Comparison of ENCODE assay signal across 29 cellular contexts in the genomic region with DNA sequence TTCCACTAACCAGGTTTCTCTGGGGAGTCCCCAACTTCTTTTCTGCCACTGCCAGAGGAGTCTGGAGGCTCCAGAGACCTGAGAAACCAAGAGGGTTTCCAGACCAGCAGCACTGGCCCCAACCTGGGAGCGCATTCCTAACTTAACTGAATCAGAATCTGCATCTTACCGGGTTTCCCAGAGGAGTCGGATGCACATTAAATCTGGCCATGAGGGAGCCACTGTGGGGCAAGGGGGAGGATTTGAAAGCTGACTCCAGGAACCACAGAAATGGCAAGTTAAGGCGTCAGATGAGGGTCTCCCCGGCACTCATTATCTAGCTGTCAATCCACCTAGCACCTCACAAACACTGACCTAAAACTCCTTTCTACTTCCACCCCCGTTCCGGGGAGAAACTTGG.
"Had no signal": no experiment of that assay in that cellular context is flagged by ENCODE, and none has a peak within 500 bp of the region (broad histone marks: within the 10 kb centered on the region; RNA-seq: fewer than 3 reads in every experiment).

No MANE protein-coding gene starts in this region.

- DNase-seq: activated CD4-positive, alpha-beta memory T cell treated with anti-CD3 and anti-CD28 coated beads for 36 hours; activated CD4-positive, alpha-beta T cell treated with anti-CD3 and anti-CD28 coated beads, Interleukin-2, amount 10 ng/mL, durations not matched to agents 24 days and 14 days; activated CD4-positive, CD25-positive, alpha-beta regulatory T cell; activated CD4-positive, CD25-positive, alpha-beta regulatory T cell treated with anti-CD3 and anti-CD28 coated beads, Interleukin-2, amount 50 U/mL, for 72 hours; activated CD8-positive, alpha-beta memory T cell treated with anti-CD3 and anti-CD28 coated beads, Interleukin-2, amount 10 ng/mL, durations not matched to agents 7 days and 5 days; activated CD8-positive, alpha-beta memory T cell treated with anti-CD3 and anti-CD28 coated beads, Interleukin-2, amount 50 U/mL, for 4 hours; activated CD8-positive, alpha-beta T cell treated with anti-CD3 and anti-CD28 coated beads, Interleukin-2, amount 10 ng/mL, durations not matched to agents 7 days and 5 days; activated gamma-delta T cell; activated naive CD4-positive, alpha-beta T cell; activated naive CD4-positive, alpha-beta T cell treated with anti-CD3 and anti-CD28 coated beads, Interleukin-2, amount 10 ng/mL, durations not matched to agents 7 days and 5 days; activated naive CD8-positive, alpha-beta T cell treated with anti-CD3 and anti-CD28 coated beads, Interleukin-2, amount 10 ng/mL, durations not matched to agents 7 days and 5 days; activated T-cell treated with anti-CD3 and anti-CD28 coated beads, Interleukin-2, amount 50 U/mL, for 1 hour; activated T-cell treated with anti-CD3 and anti-CD28 coated beads, Interleukin-2, amount 50 U/mL, for 48 hours; central memory CD4-positive, alpha-beta T cell; cerebellar nuclear complex; colonic mucosa; effector CD8-positive, alpha-beta T cell; foreskin keratinocyte; gastrocnemius medialis; T-helper 1 cell; T-helper 17 cell had no signal

- H3K27ac ChIP-seq: ascending aorta, breast epithelium, cardiac muscle cell, colonic mucosa, esophagus muscularis mucosa, foreskin keratinocyte, gastrocnemius medialis had no signal

- H3K4me3 ChIP-seq: ascending aorta, breast epithelium, cardiac muscle cell, colonic mucosa, esophagus muscularis mucosa, gastrocnemius medialis had no signal

- H3K27me3 Mint-ChIP-seq: activated CD4-positive, alpha-beta memory T cell treated with anti-CD3 and anti-CD28 coated beads for 36 hours; activated CD4-positive, alpha-beta T cell treated with anti-CD3 and anti-CD28 coated beads, Interleukin-2, amount 10 ng/mL, durations not matched to agents 24 days and 14 days; activated CD8-positive, alpha-beta memory T cell treated with anti-CD3 and anti-CD28 coated beads, Interleukin-2, amount 10 ng/mL, durations not matched to agents 7 days and 5 days; activated naive CD8-positive, alpha-beta T cell treated with anti-CD3 and anti-CD28 coated beads, Interleukin-2, amount 10 ng/mL, durations not matched to agents 7 days and 5 days; brain had no signal

- H3K27me3 ChIP-seq: ascending aorta, breast epithelium, cardiac muscle cell, colonic mucosa, foreskin keratinocyte had no signal

- H3K9me3 Mint-ChIP-seq: activated CD4-positive, alpha-beta memory T cell treated with anti-CD3 and anti-CD28 coated beads for 36 hours; activated CD4-positive, alpha-beta T cell treated with anti-CD3 and anti-CD28 coated beads, Interleukin-2, amount 10 ng/mL, durations not matched to agents 24 days and 14 days; activated naive CD4-positive, alpha-beta T cell treated with anti-CD3 and anti-CD28 coated beads, Interleukin-2, amount 10 ng/mL, durations not matched to agents 7 days and 5 days; activated naive CD4-positive, alpha-beta T cell treated with anti-CD3 and anti-CD28 coated beads, Interleukin-2, amount 50 U/mL, for 72 hours; activated naive CD8-positive, alpha-beta T cell treated with anti-CD3 and anti-CD28 coated beads, Interleukin-2, amount 10 ng/mL, durations not matched to agents 7 days and 5 days; brain; T-helper 2 cell treated with Interferon-gamma antibody and Interleukin-4, amounts not matched to agents 5 μg/mL and 100 μg/mL, for 36 hours had no signal

- H3K27ac Mint-ChIP-seq: activated CD4-positive, alpha-beta memory T cell treated with anti-CD3 and anti-CD28 coated beads for 36 hours; activated CD4-positive, alpha-beta T cell treated with anti-CD3 and anti-CD28 coated beads for 36 hours; activated CD4-positive, alpha-beta T cell treated with anti-CD3 and anti-CD28 coated beads, Interleukin-2, amount 10 ng/mL, durations not matched to agents 24 days and 14 days; activated CD8-positive, alpha-beta memory T cell treated with anti-CD3 and anti-CD28 coated beads, Interleukin-2, amount 10 ng/mL, durations not matched to agents 7 days and 5 days; activated CD8-positive, alpha-beta T cell treated with anti-CD3 and anti-CD28 coated beads, Interleukin-2, amount 10 ng/mL, durations not matched to agents 7 days and 5 days; activated naive CD4-positive, alpha-beta T cell treated with anti-CD3 and anti-CD28 coated beads, Interleukin-2, amount 10 ng/mL, durations not matched to agents 7 days and 5 days; activated naive CD4-positive, alpha-beta T cell treated with anti-CD3 and anti-CD28 coated beads, Interleukin-2, amount 50 U/mL, for 72 hours; activated naive CD8-positive, alpha-beta T cell treated with anti-CD3 and anti-CD28 coated beads, Interleukin-2, amount 10 ng/mL, durations not matched to agents 7 days and 5 days; brain; T-helper 17 cell; T-helper 2 cell treated with Interferon-gamma antibody and Interleukin-4, amounts not matched to agents 5 μg/mL and 100 μg/mL, for 36 hours had no signal

- H3K36me3 Mint-ChIP-seq: activated CD4-positive, alpha-beta memory T cell treated with anti-CD3 and anti-CD28 coated beads for 36 hours; activated naive CD4-positive, alpha-beta T cell treated with anti-CD3 and anti-CD28 coated beads, Interleukin-2, amount 10 ng/mL, durations not matched to agents 7 days and 5 days; brain had no signal

- H3K4me3 Mint-ChIP-seq: activated CD4-positive, alpha-beta memory T cell treated with anti-CD3 and anti-CD28 coated beads for 36 hours; activated CD4-positive, alpha-beta T cell treated with anti-CD3 and anti-CD28 coated beads for 36 hours; activated CD4-positive, alpha-beta T cell treated with anti-CD3 and anti-CD28 coated beads, Interleukin-2, amount 10 ng/mL, durations not matched to agents 24 days and 14 days; activated CD8-positive, alpha-beta memory T cell treated with anti-CD3 and anti-CD28 coated beads, Interleukin-2, amount 10 ng/mL, durations not matched to agents 7 days and 5 days; activated CD8-positive, alpha-beta T cell treated with anti-CD3 and anti-CD28 coated beads, Interleukin-2, amount 10 ng/mL, durations not matched to agents 7 days and 5 days; activated naive CD4-positive, alpha-beta T cell treated with anti-CD3 and anti-CD28 coated beads, Interleukin-2, amount 10 ng/mL, durations not matched to agents 7 days and 5 days; activated naive CD8-positive, alpha-beta T cell treated with anti-CD3 and anti-CD28 coated beads, Interleukin-2, amount 10 ng/mL, durations not matched to agents 7 days and 5 days; brain; T-helper 17 cell; T-helper 2 cell treated with Interferon-gamma antibody and Interleukin-4, amounts not matched to agents 5 μg/mL and 100 μg/mL, for 36 hours had no signal

- H3K9me3 ChIP-seq: ascending aorta, breast epithelium, colonic mucosa, esophagus muscularis mucosa, gastrocnemius medialis had no signal

- ATAC-seq: activated CD4-positive, alpha-beta T cell treated with anti-CD3 and anti-CD28 coated beads for 36 hours; activated CD8-positive, alpha-beta memory T cell treated with anti-CD3 and anti-CD28 coated beads, Interleukin-2, amount 10 ng/mL, durations not matched to agents 7 days and 5 days; activated CD8-positive, alpha-beta T cell treated with anti-CD3 and anti-CD28 coated beads, Interleukin-2, amount 10 ng/mL, durations not matched to agents 7 days and 5 days; activated naive CD4-positive, alpha-beta T cell treated with anti-CD3 and anti-CD28 coated beads, Interleukin-2, amount 50 U/mL, for 72 hours; foreskin keratinocyte; gastrocnemius medialis; T-helper 17 cell had no signal

- H3K4me1 ChIP-seq: ascending aorta, breast epithelium, colonic mucosa, esophagus muscularis mucosa, gastrocnemius medialis had no signal

- H3K36me3 ChIP-seq: ascending aorta, breast epithelium, cardiac muscle cell, colonic mucosa, esophagus muscularis mucosa, gastrocnemius medialis had no signal
